ENCODE assay signal across 18 cellular contexts in the genomic region with DNA sequence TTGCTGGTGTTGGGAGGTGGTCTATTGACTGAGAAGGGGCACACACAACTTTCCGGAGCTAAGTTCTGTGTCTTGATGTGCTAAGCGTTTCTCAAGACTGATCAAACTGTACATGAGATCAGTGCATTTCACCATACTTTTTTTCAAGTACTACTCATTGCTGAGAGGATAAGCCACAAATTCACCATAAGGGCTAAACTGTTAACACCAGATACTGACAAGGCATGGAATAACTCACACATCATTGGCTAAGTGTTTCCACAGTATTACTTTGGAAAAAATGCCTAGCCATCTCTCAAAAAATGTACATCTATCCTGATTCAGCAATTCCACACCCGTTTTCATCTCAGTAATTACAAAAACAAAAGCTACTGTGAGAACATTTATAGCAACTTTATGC. TPM values are rescaled to one million over a fixed set of nuclear protein-coding genes. Genes with fewer than 3 reads are reported as not detected.
DNase-seq lines count a peak whose midpoint lies in the region; ATAC-seq and TF ChIP-seq lines count a peak whose summit lies in the region.
"Had no signal": no experiment of that assay in that cellular context is flagged by ENCODE, and none has a peak within 500 bp of the region (broad histone marks: within the 10 kb centered on the region; RNA-seq: fewer than 3 reads in every experiment).

No MANE protein-coding gene starts in this region.

- in situ Hi-C loops in GM23248 (cut with MboI), result no loop called here

- H4K20me1 ChIP-seq in GM23248 (ENCODE audit: insufficient read depth), result no peaks in the 10 kb centered on the region; the same call in 1 of the 2 replicates

- no peak for DNase-seq in activated CD8-positive, alpha-beta memory T cell treated with anti-CD3 and anti-CD28 coated beads, Interleukin-2, amount 10 ng/mL, durations not matched to agents 7 days and 5 days
- DNase-seq in activated CD8-positive, alpha-beta memory T cell treated with anti-CD3 and anti-CD28 coated beads, Interleukin-2, amount 50 U/mL, for 4 hours, result no peak
- DNase-seq in GM23248, result peak; percentile 29
- DNase-seq in activated naive CD8-positive, alpha-beta T cell treated with anti-CD3 and anti-CD28 coated beads, Interleukin-2, amount 50 U/mL, for 24 hours, result no peak
- DNase-seq in left lung, result no peak
- no peak for DNase-seq in tibial artery
- DNase-seq in HT-29 (ENCODE audit: low spot score), result no peak
- no peak for DNase-seq in iPS-NIHi11 (ENCODE audit: low spot score)
- DNase-seq: ACHN; aorta; glutamatergic neuron; H7; NCI-H2227 treated with DMSO at 0.1 percent for 48 hours; stimulated activated CD4-positive, alpha-beta T cell treated with anti-CD3 and anti-CD28 coated beads, Interleukin-12 subunit alpha, Interleukin-12 subunit beta, amount 100 ng/mL, for 4 hours; stimulated activated naive CD4-positive, alpha-beta T cell had no signal

- TF ChIP-seq CTCF in left lung (IDR thresholded peaks at IDR 0.05), result no peak
- no peak for TF ChIP-seq CTCF in tibial artery (IDR thresholded peaks at IDR 0.05)

- H3K27me3 Mint-ChIP-seq in activated CD8-positive, alpha-beta memory T cell treated with anti-CD3 and anti-CD28 coated beads, Interleukin-2, amount 10 ng/mL, durations not matched to agents 7 days and 5 days, result no peaks in the 10 kb centered on the region
- no peaks in the 10 kb centered on the region for H3K27me3 Mint-ChIP-seq in activated naive CD8-positive, alpha-beta T cell treated with anti-CD3 and anti-CD28 coated beads, Interleukin-2, amount 50 U/mL, for 24 hours
- H3K27me3 Mint-ChIP-seq: memory B cell had no signal

- H3K9me2 ChIP-seq in GM23248 (ENCODE audit: insufficient read depth), result no peaks in the 10 kb centered on the region

- H3K27ac ChIP-seq in GM23248, result peak overlapping the region; percentile 35; the same call in 1 of the 2 replicates
- peak overlapping the region in 1 of 2 donors; percentile 13 for H3K27ac ChIP-seq in left lung
- H3K27ac ChIP-seq in tibial artery, result no peak overlapping the region

- H3K9me3 ChIP-seq in GM23248 (ENCODE audit: low read depth) (no peaks in the 10 kb centered on the region), left lung (no peaks in the 10 kb centered on the region), tibial artery (no peaks in the 10 kb centered on the region)

- intact Hi-C loops in left lung (cut with DNase I) (no loop called here), tibial artery (cut with DNase I; ENCODE audit: low total_unique reads) (no loop called here)

- H2AFZ ChIP-seq in GM23248, result no peak overlapping the region

- peaks cover 48% of the 10 kb centered on the region for H3K79me2 ChIP-seq in GM23248 (ENCODE audit: insufficient read depth)

- peaks cover 40% of the 10 kb centered on the region; the same call in 1 of the 2 replicates for H3K36me3 ChIP-seq in GM23248 (ENCODE audit: low read depth)
- peaks cover 0 to 60% of the 10 kb centered on the region in 2 donors for H3K36me3 ChIP-seq in left lung
- peaks cover 0 to 33% (median 29%) of the 10 kb centered on the region in 3 donors for H3K36me3 ChIP-seq in tibial artery

- H3K9ac ChIP-seq in GM23248, result no peak overlapping the region

- peaks cover 27% of the 10 kb centered on the region for H3F3A ChIP-seq in GM23248 (ENCODE audit: insufficient read depth)

- no peak overlapping the region for H3K4me3 Mint-ChIP-seq in activated CD8-positive, alpha-beta memory T cell treated with anti-CD3 and anti-CD28 coated beads, Interleukin-2, amount 10 ng/mL, durations not matched to agents 7 days and 5 days
- peak overlapping the region; percentile 34 for H3K4me3 Mint-ChIP-seq in activated naive CD8-positive, alpha-beta T cell treated with anti-CD3 and anti-CD28 coated beads, Interleukin-2, amount 50 U/mL, for 24 hours
- H3K4me3 Mint-ChIP-seq: memory B cell, neural crest cell had no signal

- H3K9me3 Mint-ChIP-seq in activated CD8-positive, alpha-beta memory T cell treated with anti-CD3 and anti-CD28 coated beads, Interleukin-2, amount 10 ng/mL, durations not matched to agents 7 days and 5 days (ENCODE audit: low read depth), result no peaks in the 10 kb centered on the region
- H3K9me3 Mint-ChIP-seq in activated naive CD8-positive, alpha-beta T cell treated with anti-CD3 and anti-CD28 coated beads, Interleukin-2, amount 50 U/mL, for 24 hours, result no peaks in the 10 kb centered on the region
- H3K9me3 Mint-ChIP-seq: memory B cell had no signal

- peaks cover 57% of the 10 kb centered on the region for H3K36me3 Mint-ChIP-seq in activated CD8-positive, alpha-beta memory T cell treated with anti-CD3 and anti-CD28 coated beads, Interleukin-2, amount 10 ng/mL, durations not matched to agents 7 days and 5 days
- H3K36me3 Mint-ChIP-seq in activated naive CD8-positive, alpha-beta T cell treated with anti-CD3 and anti-CD28 coated beads, Interleukin-2, amount 50 U/mL, for 24 hours (ENCODE audit: low read depth), result peaks cover 67% of the 10 kb centered on the region

- CTCF ChIA-PET in activated CD8-positive, alpha-beta memory T cell treated with anti-CD3 and anti-CD28 coated beads, Interleukin-2, amount 10 ng/mL, durations not matched to agents 7 days and 5 days (lab: Charles Lee), result interaction anchor here (0.6 kb wide), 1 partner anchor 58 kb away, joined by 4 read pairs; no protein-coding TSS in a partner anchor

- peaks cover 53% of the 10 kb centered on the region for H3K4me1 Mint-ChIP-seq in activated CD8-positive, alpha-beta memory T cell treated with anti-CD3 and anti-CD28 coated beads, Interleukin-2, amount 10 ng/mL, durations not matched to agents 7 days and 5 days
- peaks cover 68% of the 10 kb centered on the region for H3K4me1 Mint-ChIP-seq in activated naive CD8-positive, alpha-beta T cell treated with anti-CD3 and anti-CD28 coated beads, Interleukin-2, amount 50 U/mL, for 24 hours

- WGBS in GM23248 (ENCODE audit: low coverage in 1 of 2, low lambda C conversion rate in 2 of 2, missing lambda C conversion rate in 2 of 2), 2 experiments, result 68 to 74% methylated on average over 3 of the region's 3 CpGs

- H3K27me3 ChIP-seq in GM23248 (replicated peaks; ENCODE audit: insufficient read depth) (no peaks in the 10 kb centered on the region), left lung (no peaks in the 10 kb centered on the region), tibial artery (no peaks in the 10 kb centered on the region)

- peak overlapping the region; percentile 72 for H3K27ac Mint-ChIP-seq in activated CD8-positive, alpha-beta memory T cell treated with anti-CD3 and anti-CD28 coated beads, Interleukin-2, amount 10 ng/mL, durations not matched to agents 7 days and 5 days
- peak overlapping the region; percentile 80 for H3K27ac Mint-ChIP-seq in activated naive CD8-positive, alpha-beta T cell treated with anti-CD3 and anti-CD28 coated beads, Interleukin-2, amount 50 U/mL, for 24 hours
- H3K27ac Mint-ChIP-seq: memory B cell had no signal

- H3K4me1 ChIP-seq in GM23248 (ENCODE audit: insufficient read depth), result no peaks in the 10 kb centered on the region
- H3K4me1 ChIP-seq in left lung, result peaks cover 0 to 9% of the 10 kb centered on the region in 2 donors
- peaks cover 0 to 11% (median 0%) of the 10 kb centered on the region in 4 donors for H3K4me1 ChIP-seq in tibial artery

- ATAC-seq in activated CD8-positive, alpha-beta memory T cell treated with anti-CD3 and anti-CD28 coated beads, Interleukin-2, amount 10 ng/mL, durations not matched to agents 7 days and 5 days, result peak; percentile 11
- peak; percentile 69 for ATAC-seq in activated naive CD8-positive, alpha-beta T cell treated with anti-CD3 and anti-CD28 coated beads, Interleukin-2, amount 50 U/mL, for 24 hours
- peak; percentile 55 for ATAC-seq in left lung

- H3K4me2 ChIP-seq in GM23248 (ENCODE audit: unreplicated experiment), result no peak overlapping the region

- H3K4me3 ChIP-seq in GM23248 (no peak overlapping the region), left lung (no peak overlapping the region), tibial artery (no peak overlapping the region)
- H3K4me3 ChIP-seq: coronary artery had no signal

RNA-seq across cellular contexts. Expression of a gene that starts 13.0 kb away (rescaled TPM):
- total RNA-seq in activated CD8-positive, alpha-beta memory T cell treated with anti-CD3 and anti-CD28 coated beads, Interleukin-2, amount 10 ng/mL, durations not matched to agents 7 days and 5 days, result 100 to 1,000 TPM; 247 to 301 TPM
- 217 and 254 TPM in 2 replicates for total RNA-seq in GM23248 (2014; rRNA removed; shearing (Covaris generic))
- 78.2 and 82.5 TPM in 2 replicates for polyA plus RNA-seq in GM23248 (2016; fragmentation: Nextera tagmentation; extraction: Ambion mirVana)
- total RNA-seq in left lung, result 100 to 1,000 TPM; 102 to 121 TPM
- total RNA-seq in HT-29 (2014; rRNA removed; shearing (Covaris generic)), result 255 and 257 TPM in 2 replicates

Comparison
In these comparisons a context has a peak if more than half of its experiments do, and no peak if none do; other contexts are left out.
1. ATAC-seq: peak in every context shown above with its lines; median percentile 69 in activated naive CD8-positive, alpha-beta T cell treated with anti-CD3 and anti-CD28 coated beads, Interleukin-2, amount 50 U/mL, for 24 hours; 55 in left lung; 11 in activated CD8-positive, alpha-beta memory T cell treated with anti-CD3 and anti-CD28 coated beads, Interleukin-2, amount 10 ng/mL, durations not matched to agents 7 days and 5 days.